Comparison of ENCODE assay signal across 20 cellular contexts in genomic region chr13:103134271-103134670, GRCh38.
DNase-seq lines count a peak whose midpoint lies in the region; ATAC-seq and TF ChIP-seq lines count a peak whose summit lies in the region.
"Had no signal": no experiment of that assay in that cellular context is flagged by ENCODE, and none has a peak within 500 bp of the region (broad histone marks: within the 10 kb centered on the region; RNA-seq: fewer than 3 reads in every experiment).

No MANE protein-coding gene starts in this region.

- peak; percentile 59 for ATAC-seq in GM18907 (IDR thresholded peaks at IDR 0.05; ENCODE audit: unreplicated experiment)
- ATAC-seq in GM21529 (IDR thresholded peaks at IDR 0.05; ENCODE audit: unreplicated experiment) = peak; percentile 43
- ATAC-seq in HG03066 (IDR thresholded peaks at IDR 0.05; ENCODE audit: low read depth, unreplicated experiment) = peak; percentile 29
- no peak for ATAC-seq in HG03520 (IDR thresholded peaks at IDR 0.05; ENCODE audit: unreplicated experiment)
- ATAC-seq: foreskin keratinocyte; PC-3; stimulated activated naive CD8-positive, alpha-beta T cell treated with anti-CD3 and anti-CD28 coated beads, Interleukin-15, Interleukin-2, amounts not matched to agents 100 U/mL and 50 U/mL, for 24 hours had no signal

- no peaks in the 10 kb centered on the region for H3K36me3 ChIP-seq in thyroid gland

- TF ChIP-seq CTCF in NB4 (IDR thresholded peaks at IDR 0.05; ENCODE audit: low read depth, low read length) = no peak
- TF ChIP-seq CTCF in thyroid gland (IDR thresholded peaks at IDR 0.05) = no peak

- no peak overlapping the region for H3K27ac ChIP-seq in thyroid gland
- H3K27ac ChIP-seq: foreskin keratinocyte, KMS-11, SK-N-MC, skin epidermis had no signal

- H3K27me3 ChIP-seq in thyroid gland = no peaks in the 10 kb centered on the region
- H3K27me3 ChIP-seq: foreskin keratinocyte had no signal

- no peaks in the 10 kb centered on the region for H3K4me1 ChIP-seq in thyroid gland
- H3K4me1 ChIP-seq: foreskin keratinocyte had no signal

- no peaks in the 10 kb centered on the region for H3K9me3 ChIP-seq in thyroid gland

- DNase-seq in NB4 (ENCODE audit: low read depth) (peak; percentile 29), thyroid gland (no peak), NCI-H2196 treated with DMSO at 0.1 percent for 48 hours (lab: John Stamatoyannopoulos, UW; ENCODE audit: unreplicated experiment) (no peak), middle frontal gyrus (ENCODE audit: extremely low spot score, low spot score) (no peak)
- DNase-seq: AML-193; amygdala; foreskin keratinocyte; H7; NCI-H1694; NCI-H510A treated with DMSO at 0.1 percent for 48 hours; PC-3; posterior cingulate gyrus; stimulated activated naive CD8-positive, alpha-beta T cell treated with anti-CD3 and anti-CD28 coated beads, Interleukin-15, Interleukin-2, amounts not matched to agents 100 U/mL and 50 U/mL, for 24 hours had no signal

- TF ChIP-seq POLR2A in NB4 (IDR thresholded peaks at IDR 0.05; ENCODE audit: extremely low read depth, insufficient read length) (no peak), thyroid gland (IDR thresholded peaks at IDR 0.05) (no peak)

- intact Hi-C loops in thyroid gland (cut with DNase I) = no loop called here

- 59 to 69% methylated on average over 2 of the region's 2 CpGs for WGBS in thyroid gland, 2 donors

- no peak overlapping the region for H3K4me3 ChIP-seq in NB4 (ENCODE audit: low read depth, low read length)
- no peak overlapping the region for H3K4me3 ChIP-seq in thyroid gland (replicated peaks in 1 of 3)
- H3K4me3 ChIP-seq: SK-N-MC, skin epidermis had no signal
